2 cellular contexts compared by ENCODE assay signal in the genomic region with DNA sequence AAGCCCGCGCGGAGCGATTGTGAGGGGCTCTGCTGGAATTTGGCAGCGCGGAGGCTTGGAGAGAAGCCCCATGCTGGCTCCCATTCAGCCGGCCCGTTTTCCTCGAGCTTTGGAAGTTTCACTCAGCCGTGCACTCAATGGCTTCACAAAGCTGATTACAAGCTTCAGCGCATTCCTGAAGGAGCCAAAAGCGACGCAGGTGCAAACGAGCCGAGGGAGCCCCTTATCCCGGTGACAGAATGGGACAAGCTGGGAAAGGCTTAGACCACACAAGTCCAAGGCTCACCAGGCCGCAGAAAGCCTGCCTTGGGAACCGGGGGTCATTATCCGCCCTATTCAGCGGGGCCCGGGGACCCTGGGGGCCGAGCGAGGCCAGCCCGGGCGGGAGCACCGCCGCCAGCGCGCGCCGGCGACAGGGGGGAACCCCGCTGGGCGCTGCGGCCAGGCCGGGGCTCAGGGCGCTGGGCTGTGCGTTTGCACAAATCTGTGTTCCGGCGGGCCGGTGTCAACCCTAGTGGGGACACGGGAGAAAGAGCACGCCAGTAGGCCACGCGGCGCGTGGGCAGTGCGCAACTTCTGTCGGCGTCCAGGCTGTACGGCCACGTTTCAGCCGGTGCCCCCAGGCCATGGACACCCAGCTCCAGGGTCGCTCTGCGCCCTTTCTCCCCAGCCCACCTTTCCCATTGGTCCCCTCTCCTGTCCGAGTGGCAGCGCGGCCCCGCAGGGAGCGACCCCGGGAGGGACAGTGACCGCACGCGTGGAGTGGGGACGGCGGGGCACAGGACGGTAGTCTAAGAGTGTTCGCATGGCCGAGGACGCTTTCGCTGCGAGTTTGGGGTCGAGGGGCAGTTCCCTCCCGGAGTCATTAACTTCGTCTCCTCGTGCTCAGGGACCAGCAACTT.
TF ChIP-seq lines count a peak whose summit lies in the region.

No MANE protein-coding gene starts in this region.

TF ChIP-seq in GM23338, 12 proteins besides CTCF, POLR2A, EP300 and RAD21 (continues in another document):
- TF ChIP-seq, protein P1, sequence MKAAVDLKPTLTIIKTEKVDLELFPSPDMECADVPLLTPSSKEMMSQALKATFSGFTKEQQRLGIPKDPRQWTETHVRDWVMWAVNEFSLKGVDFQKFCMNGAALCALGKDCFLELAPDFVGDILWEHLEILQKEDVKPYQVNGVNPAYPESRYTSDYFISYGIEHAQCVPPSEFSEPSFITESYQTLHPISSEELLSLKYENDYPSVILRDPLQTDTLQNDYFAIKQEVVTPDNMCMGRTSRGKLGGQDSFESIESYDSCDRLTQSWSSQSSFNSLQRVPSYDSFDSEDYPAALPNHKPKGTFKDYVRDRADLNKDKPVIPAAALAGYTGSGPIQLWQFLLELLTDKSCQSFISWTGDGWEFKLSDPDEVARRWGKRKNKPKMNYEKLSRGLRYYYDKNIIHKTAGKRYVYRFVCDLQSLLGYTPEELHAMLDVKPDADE (IDR thresholded peaks at IDR 0.05), result no peak
- no peak for TF ChIP-seq STAT1 (IDR thresholded peaks at IDR 0.05; ENCODE audit: unreplicated experiment)
- TF ChIP-seq, protein P2, sequence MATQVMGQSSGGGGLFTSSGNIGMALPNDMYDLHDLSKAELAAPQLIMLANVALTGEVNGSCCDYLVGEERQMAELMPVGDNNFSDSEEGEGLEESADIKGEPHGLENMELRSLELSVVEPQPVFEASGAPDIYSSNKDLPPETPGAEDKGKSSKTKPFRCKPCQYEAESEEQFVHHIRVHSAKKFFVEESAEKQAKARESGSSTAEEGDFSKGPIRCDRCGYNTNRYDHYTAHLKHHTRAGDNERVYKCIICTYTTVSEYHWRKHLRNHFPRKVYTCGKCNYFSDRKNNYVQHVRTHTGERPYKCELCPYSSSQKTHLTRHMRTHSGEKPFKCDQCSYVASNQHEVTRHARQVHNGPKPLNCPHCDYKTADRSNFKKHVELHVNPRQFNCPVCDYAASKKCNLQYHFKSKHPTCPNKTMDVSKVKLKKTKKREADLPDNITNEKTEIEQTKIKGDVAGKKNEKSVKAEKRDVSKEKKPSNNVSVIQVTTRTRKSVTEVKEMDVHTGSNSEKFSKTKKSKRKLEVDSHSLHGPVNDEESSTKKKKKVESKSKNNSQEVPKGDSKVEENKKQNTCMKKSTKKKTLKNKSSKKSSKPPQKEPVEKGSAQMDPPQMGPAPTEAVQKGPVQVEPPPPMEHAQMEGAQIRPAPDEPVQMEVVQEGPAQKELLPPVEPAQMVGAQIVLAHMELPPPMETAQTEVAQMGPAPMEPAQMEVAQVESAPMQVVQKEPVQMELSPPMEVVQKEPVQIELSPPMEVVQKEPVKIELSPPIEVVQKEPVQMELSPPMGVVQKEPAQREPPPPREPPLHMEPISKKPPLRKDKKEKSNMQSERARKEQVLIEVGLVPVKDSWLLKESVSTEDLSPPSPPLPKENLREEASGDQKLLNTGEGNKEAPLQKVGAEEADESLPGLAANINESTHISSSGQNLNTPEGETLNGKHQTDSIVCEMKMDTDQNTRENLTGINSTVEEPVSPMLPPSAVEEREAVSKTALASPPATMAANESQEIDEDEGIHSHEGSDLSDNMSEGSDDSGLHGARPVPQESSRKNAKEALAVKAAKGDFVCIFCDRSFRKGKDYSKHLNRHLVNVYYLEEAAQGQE (IDR thresholded peaks at IDR 0.05; ENCODE audit: unreplicated experiment), result no peak
- no peak for TF ChIP-seq CREB1 (CRISPR knock-in tag; IDR thresholded peaks at IDR 0.05; ENCODE audit: low read depth)
- TF ChIP-seq NANOG (IDR thresholded peaks at IDR 0.05; ENCODE audit: borderline replicate concordance), result no peak
- TF ChIP-seq EZH2 (IDR thresholded peaks at IDR 0.05; ENCODE audit: low read depth, unreplicated experiment), result peak; percentile 85
- no peak for TF ChIP-seq POLR2AphosphoS5 (IDR thresholded peaks at IDR 0.05; ENCODE audit: low read depth)
- peak; percentile 23 for TF ChIP-seq EZH2phosphoT487 (IDR thresholded peaks at IDR 0.05; ENCODE audit: unreplicated experiment)
- no peak for TF ChIP-seq ZNF114 (CRISPR knock-in tag; IDR thresholded peaks at IDR 0.05)
- no peak for TF ChIP-seq JUNB (IDR thresholded peaks at IDR 0.05; ENCODE audit: unreplicated experiment)
- TF ChIP-seq ZNF331 (CRISPR knock-in tag; IDR thresholded peaks at IDR 0.05; ENCODE audit: low read depth), result no peak

TF ChIP-seq in H1, 55 proteins besides CTCF, POLR2A, EP300 and RAD21:
- TF ChIP-seq SAP30 (IDR thresholded peaks at IDR 0.05; ENCODE audit: insufficient read depth, insufficient replicate concordance, low read length) (no peak), SUZ12 (IDR thresholded peaks at IDR 0.05; ENCODE audit: low read length) (peak; percentile 72; the same call in 1 of the 2 replicates), EZH2 (IDR thresholded peaks at IDR 0.05; ENCODE audit: low read depth, low read length, severe bottlenecking) (peak; percentile 88), POU5F1 (IDR thresholded peaks at IDR 0.05; ENCODE audit: low read depth, low read length) (no peak), TAF1 (IDR thresholded peaks at IDR 0.05; ENCODE audit: low read depth, low read length) (0 out of 2 replicates have a peak, but pooled peaks have one; percentile 23), SP2 (IDR thresholded peaks at IDR 0.05; ENCODE audit: low read length) (no peak), JUN (IDR thresholded peaks at IDR 0.05; ENCODE audit: low read depth, low read length) (no peak), SRF (IDR thresholded peaks at IDR 0.05; ENCODE audit: low read depth, low read length) (no peak), ZNF274 (IDR thresholded peaks at IDR 0.05; ENCODE audit: borderline replicate concordance, extremely low read depth, low read length) (no peak), NANOG (IDR thresholded peaks at IDR 0.05; ENCODE audit: insufficient read depth, low read depth, low read length, poor library complexity, severe bottlenecking) (no peak), RBBP5 (IDR thresholded peaks at IDR 0.05; ENCODE audit: borderline replicate concordance, low read depth, low read length) (peak; percentile 39; the same call in 1 of the 2 replicates), BACH1 (IDR thresholded peaks at IDR 0.05; ENCODE audit: low read length) (0 out of 2 replicates have a peak, but pooled peaks have one; percentile 28), ASH2L (IDR thresholded peaks at IDR 0.05; ENCODE audit: low read length) (peak; percentile 53), KDM4A (IDR thresholded peaks at IDR 0.05; ENCODE audit: low read depth, low read length, severe bottlenecking) (peak; percentile 84), SIN3A (conservative IDR thresholded peaks at IDR 0.05 in 1 of 2, IDR thresholded peaks at IDR 0.05 in 1 of 2; ENCODE audit: low read depth in 1 of 2, low read length in 2 of 2) (0 out of 4 replicates have a peak, but pooled peaks of 1 of the 2 experiments have one; percentile 18), CHD2 (IDR thresholded peaks at IDR 0.05; ENCODE audit: low read length) (no peak), RFX5 (IDR thresholded peaks at IDR 0.05; ENCODE audit: borderline replicate concordance, low read depth, low read length) (no peak), MAFK (IDR thresholded peaks at IDR 0.05; ENCODE audit: low read depth, low read length) (no peak), KDM1A (IDR thresholded peaks at IDR 0.05; ENCODE audit: borderline replicate concordance, low read length) (no peak), TBP (IDR thresholded peaks at IDR 0.05; ENCODE audit: low read depth, low read length) (peak; percentile 40; the same call in 1 of the 2 replicates), SIRT6 (IDR thresholded peaks at IDR 0.05; ENCODE audit: low read length) (no peak), TAF7 (optimal IDR thresholded peaks at IDR 0.05; ENCODE audit: borderline replicate concordance, low read depth, low read length) (no peak), FOSL1 (IDR thresholded peaks at IDR 0.05; ENCODE audit: insufficient read depth, low read depth, low read length) (no peak), YY1 (IDR thresholded peaks at IDR 0.05; ENCODE audit: low read depth, low read length) (no peak), BRCA1 (IDR thresholded peaks at IDR 0.05; ENCODE audit: low read depth, low read length) (no peak), HDAC2 (IDR thresholded peaks at IDR 0.05; ENCODE audit: borderline replicate concordance in 1 of 2, low read depth in 2 of 2, low read length in 2 of 2) (no peak), CEBPB (IDR thresholded peaks at IDR 0.05; ENCODE audit: low read depth, low read length) (no peak), CHD1 (IDR thresholded peaks at IDR 0.05; ENCODE audit: low read depth, low read length) (no peak), BCL11A (IDR thresholded peaks at IDR 0.05; ENCODE audit: low read depth in 2 of 2, low read length in 2 of 2) (no peak), TCF12 (IDR thresholded peaks at IDR 0.05; ENCODE audit: low read depth, low read length) (peak; percentile 85; the same call in 1 of the 2 replicates), SP4 (IDR thresholded peaks at IDR 0.05; ENCODE audit: low read length) (no peak), TEAD4 (IDR thresholded peaks at IDR 0.05; ENCODE audit: low read depth, low read length) (peak; percentile 76; the same call in 1 of the 2 replicates), CTBP2 (IDR thresholded peaks at IDR 0.05; ENCODE audit: borderline replicate concordance, insufficient read depth, insufficient read length, low read length) (no peak), POLR2AphosphoS5 (IDR thresholded peaks at IDR 0.05; ENCODE audit: low read depth, low read length) (no peak), NRF1 (IDR thresholded peaks at IDR 0.05; ENCODE audit: low read depth, low read length) (no peak), HDAC6 (IDR thresholded peaks at IDR 0.05; ENCODE audit: low read depth, low read length) (no peak)
- TF ChIP-seq, protein P3, sequence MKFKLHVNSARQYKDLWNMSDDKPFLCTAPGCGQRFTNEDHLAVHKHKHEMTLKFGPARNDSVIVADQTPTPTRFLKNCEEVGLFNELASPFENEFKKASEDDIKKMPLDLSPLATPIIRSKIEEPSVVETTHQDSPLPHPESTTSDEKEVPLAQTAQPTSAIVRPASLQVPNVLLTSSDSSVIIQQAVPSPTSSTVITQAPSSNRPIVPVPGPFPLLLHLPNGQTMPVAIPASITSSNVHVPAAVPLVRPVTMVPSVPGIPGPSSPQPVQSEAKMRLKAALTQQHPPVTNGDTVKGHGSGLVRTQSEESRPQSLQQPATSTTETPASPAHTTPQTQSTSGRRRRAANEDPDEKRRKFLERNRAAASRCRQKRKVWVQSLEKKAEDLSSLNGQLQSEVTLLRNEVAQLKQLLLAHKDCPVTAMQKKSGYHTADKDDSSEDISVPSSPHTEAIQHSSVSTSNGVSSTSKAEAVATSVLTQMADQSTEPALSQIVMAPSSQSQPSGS (IDR thresholded peaks at IDR 0.05; ENCODE audit: low read length), result no peak
- TF ChIP-seq, protein P4, sequence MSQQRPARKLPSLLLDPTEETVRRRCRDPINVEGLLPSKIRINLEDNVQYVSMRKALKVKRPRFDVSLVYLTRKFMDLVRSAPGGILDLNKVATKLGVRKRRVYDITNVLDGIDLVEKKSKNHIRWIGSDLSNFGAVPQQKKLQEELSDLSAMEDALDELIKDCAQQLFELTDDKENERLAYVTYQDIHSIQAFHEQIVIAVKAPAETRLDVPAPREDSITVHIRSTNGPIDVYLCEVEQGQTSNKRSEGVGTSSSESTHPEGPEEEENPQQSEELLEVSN (IDR thresholded peaks at IDR 0.05), result peak; percentile 83
- TF ChIP-seq, protein P5, sequence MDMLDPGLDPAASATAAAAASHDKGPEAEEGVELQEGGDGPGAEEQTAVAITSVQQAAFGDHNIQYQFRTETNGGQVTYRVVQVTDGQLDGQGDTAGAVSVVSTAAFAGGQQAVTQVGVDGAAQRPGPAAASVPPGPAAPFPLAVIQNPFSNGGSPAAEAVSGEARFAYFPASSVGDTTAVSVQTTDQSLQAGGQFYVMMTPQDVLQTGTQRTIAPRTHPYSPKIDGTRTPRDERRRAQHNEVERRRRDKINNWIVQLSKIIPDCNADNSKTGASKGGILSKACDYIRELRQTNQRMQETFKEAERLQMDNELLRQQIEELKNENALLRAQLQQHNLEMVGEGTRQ (IDR thresholded peaks at IDR 0.05; ENCODE audit: low read length), result no peak
- TF ChIP-seq, protein P6, sequence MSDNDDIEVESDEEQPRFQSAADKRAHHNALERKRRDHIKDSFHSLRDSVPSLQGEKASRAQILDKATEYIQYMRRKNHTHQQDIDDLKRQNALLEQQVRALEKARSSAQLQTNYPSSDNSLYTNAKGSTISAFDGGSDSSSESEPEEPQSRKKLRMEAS (IDR thresholded peaks at IDR 0.05), result peak; percentile 83
- TF ChIP-seq, protein P7, sequence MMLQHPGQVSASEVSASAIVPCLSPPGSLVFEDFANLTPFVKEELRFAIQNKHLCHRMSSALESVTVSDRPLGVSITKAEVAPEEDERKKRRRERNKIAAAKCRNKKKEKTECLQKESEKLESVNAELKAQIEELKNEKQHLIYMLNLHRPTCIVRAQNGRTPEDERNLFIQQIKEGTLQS (IDR thresholded peaks at IDR 0.05; ENCODE audit: insufficient read depth, low read depth, low read length), result no peak
